Comparison of ENCODE assay signal across 8 cellular contexts in the genomic region with DNA sequence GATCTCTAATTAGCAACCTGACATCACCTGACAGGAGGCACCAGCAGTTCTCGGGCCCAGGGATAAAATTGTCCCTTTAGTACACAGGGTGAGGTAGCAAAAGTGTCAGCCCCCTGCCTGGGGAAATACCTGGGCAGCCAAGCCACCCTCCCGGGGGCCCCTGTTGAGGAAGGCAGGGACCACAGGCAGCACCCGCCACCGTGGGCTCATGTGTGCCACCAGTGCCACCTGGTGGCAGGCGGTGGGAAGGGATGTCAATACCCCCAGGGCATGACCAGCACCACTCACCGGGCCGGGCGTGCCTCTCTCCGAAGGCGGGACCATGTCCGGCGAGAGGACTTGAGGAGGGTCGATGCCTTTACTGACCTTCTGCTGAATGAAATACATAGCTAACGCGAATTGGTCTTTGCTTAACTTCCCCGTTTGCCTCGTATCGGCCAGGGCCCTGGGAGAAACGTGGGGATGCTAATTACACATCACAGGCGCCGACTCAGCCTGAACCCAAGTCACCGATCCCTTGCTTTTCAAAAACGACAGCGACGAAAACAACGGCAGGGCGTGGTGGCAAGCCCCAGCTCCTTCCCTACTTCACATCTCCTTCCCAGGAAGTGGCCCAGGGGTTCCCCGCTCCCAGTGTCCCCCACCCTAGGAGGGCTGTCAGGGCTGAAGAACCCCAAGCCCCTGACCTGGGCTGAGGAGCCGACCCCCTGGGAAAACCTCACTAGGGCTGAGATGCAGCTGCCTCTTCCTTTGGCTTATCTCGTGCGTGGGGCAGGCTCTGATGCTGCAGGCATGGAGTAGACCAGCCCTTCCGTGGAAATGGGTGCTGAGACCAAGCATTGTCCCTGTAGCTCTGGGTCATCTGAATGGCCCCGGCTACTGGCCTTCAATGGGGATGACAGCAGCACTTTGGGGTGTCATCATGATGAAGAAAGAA. TPM values are rescaled to one million over a fixed set of nuclear protein-coding genes. Genes with fewer than 3 reads are reported as not detected.
DNase-seq lines count a peak whose midpoint lies in the region; ATAC-seq and TF ChIP-seq lines count a peak whose summit lies in the region.

No MANE protein-coding gene starts in this region.

- no peak for ATAC-seq in HG02938 (IDR thresholded peaks at IDR 0.05; ENCODE audit: unreplicated experiment)

- DNase-seq in NCI-H510A treated with DMSO at 0.1 percent for 48 hours (lab: John Stamatoyannopoulos, UW) = peak; percentile 7
- no peak for DNase-seq in NCI-H510A (lab: John Stamatoyannopoulos, UW)
- DNase-seq in NB4 (ENCODE audit: low read depth) = peak; percentile 57
- peak; percentile 68 to 70 for DNase-seq in activated CD4-positive, alpha-beta T cell treated with anti-CD3 and anti-CD28 coated beads, Interleukin-2, amount 50 U/mL, for 48 hours
- DNase-seq in dermis microvascular lymphatic vessel endothelial cell (ENCODE audit: low read depth in 2 of 2) = peak; percentile 39 to 67
- DNase-seq in medulla oblongata (ENCODE audit: extremely low spot score) = peak; percentile 52
- peak; percentile 52 to 63 for DNase-seq in stimulated activated CD8-positive, alpha-beta memory T cell treated with anti-CD3 and anti-CD28 coated beads, Interleukin-2, amount 100 ng/mL, for 48 hours (ENCODE audit: low read depth in 2 of 2)

- H3K4me3 ChIP-seq in NB4 (ENCODE audit: low read depth, low read length) = no peak overlapping the region

- TF ChIP-seq POLR2A in NB4 (IDR thresholded peaks at IDR 0.05; ENCODE audit: extremely low read depth, insufficient read length) = no peak

- TF ChIP-seq CTCF in NB4 (IDR thresholded peaks at IDR 0.05; ENCODE audit: low read depth, low read length) = peak; percentile 59

RNA-seq across cellular contexts. Expression of gene EPS15L1, which starts 53.8 kb away (rescaled TPM):
- 5.8 and 10.7 TPM in 2 replicates for total RNA-seq in dermis microvascular lymphatic vessel endothelial cell
